ENCODE assay signal across 10 cellular contexts in the genomic region with DNA sequence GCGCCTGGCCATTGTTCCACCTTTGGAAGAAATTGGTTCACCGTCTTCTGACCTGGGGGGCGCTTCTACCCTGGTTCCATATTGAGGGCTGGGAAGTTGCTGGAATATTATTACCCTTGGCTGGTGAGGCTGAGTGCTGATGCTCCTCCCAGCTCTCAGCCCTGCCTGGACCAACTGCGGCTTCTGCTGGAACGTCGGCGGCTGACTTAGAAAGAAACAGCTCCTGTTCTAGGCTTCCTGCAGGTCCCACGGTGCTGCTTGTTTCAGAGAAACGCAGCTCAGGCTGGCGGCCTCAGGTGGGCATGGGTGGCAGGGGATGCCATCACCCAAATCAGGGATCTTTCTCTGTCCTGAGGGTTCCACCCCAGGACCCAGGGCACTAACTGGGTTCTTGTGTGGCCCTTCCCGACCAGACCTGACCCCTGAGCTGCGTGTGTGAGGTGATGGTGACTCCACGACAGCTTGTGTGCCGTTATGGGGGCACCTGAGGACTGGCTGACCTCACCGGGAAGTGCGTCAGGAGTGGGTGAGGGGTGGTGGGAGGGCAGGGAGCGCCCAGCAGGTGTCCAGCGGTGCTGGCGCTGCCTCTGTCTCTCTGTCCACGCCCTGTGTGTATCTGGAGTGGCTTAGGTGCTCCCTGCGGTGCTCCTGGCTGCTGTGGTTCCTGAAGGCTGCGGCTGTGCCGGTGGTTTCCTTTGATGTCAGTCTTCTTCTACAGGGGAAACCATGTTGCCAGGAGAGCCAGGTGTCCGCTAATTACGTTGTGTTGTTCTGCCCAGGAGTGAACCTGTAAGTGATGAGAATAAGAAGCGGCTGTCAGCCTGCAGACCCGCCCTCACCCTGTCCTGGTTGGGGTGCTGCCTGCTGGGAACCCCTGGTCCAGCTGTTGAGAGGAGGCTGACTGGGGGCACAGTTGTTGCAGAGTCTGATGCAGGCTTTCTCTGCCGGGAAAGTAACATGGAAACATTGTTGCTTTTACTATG. TPM values are rescaled to one million over a fixed set of nuclear protein-coding genes. Genes with fewer than 3 reads are reported as not detected.
DNase-seq lines count a peak whose midpoint lies in the region; TF ChIP-seq lines count a peak whose summit lies in the region.
"Had no signal": no experiment of that assay in that cellular context is flagged by ENCODE, and none has a peak within 500 bp of the region (broad histone marks: within the 10 kb centered on the region; RNA-seq: fewer than 3 reads in every experiment).

No MANE protein-coding gene starts in this region.

- H2AFZ ChIP-seq in PC-9: no peak overlapping the region

- TF ChIP-seq CTCF in ascending aorta (IDR thresholded peaks at IDR 0.05) (no peak), neural crest cell (conservative IDR thresholded peaks at IDR 0.05) (no peak), PC-9 (conservative IDR thresholded peaks at IDR 0.05) (no peak)

- H3K27me3 Mint-ChIP-seq in neural crest cell (ENCODE audit: low read depth): no peaks in the 10 kb centered on the region

- H3K4me2 ChIP-seq in BLaER1 treated with 17β-estradiol and CSF1 and Interleukin-3, amounts not matched to agents 10 nM and 100 nM: peak overlapping the region; percentile 96 to 100 (median 100)
- no peak overlapping the region for H3K4me2 ChIP-seq in PC-9

- H3K4me1 ChIP-seq in BLaER1 treated with 17β-estradiol and CSF1 and Interleukin-3, amounts not matched to agents 10 nM and 100 nM: peaks cover 82 to 99% (median 97%) of the 10 kb centered on the region in 10 experiments
- peaks cover 76 to 94% of the 10 kb centered on the region in 2 donors for H3K4me1 ChIP-seq in ascending aorta
- H3K4me1 ChIP-seq in PC-9 (replicated peaks; ENCODE audit: insufficient read depth): peaks cover 45% of the 10 kb centered on the region

- H3K4me3 Mint-ChIP-seq in neural crest cell: peak overlapping the region; percentile 57

- H3K79me2 ChIP-seq in PC-9 (ENCODE audit: low read depth): peaks cover 99% of the 10 kb centered on the region

- intact Hi-C loops in ascending aorta (cut with DNase I): loop anchor here (5.0 kb wide), 1 partner anchor 145 kb away; no protein-coding TSS in a partner anchor
- intact Hi-C loops in PC-9 (cut with micrococcal nuclease; ENCODE audit: unreplicated experiment): no loop called here

- H3K9me2 ChIP-seq in PC-9 (ENCODE audit: insufficient read depth): no peaks in the 10 kb centered on the region

- peak overlapping the region in 10 of 11 experiments; percentile 4 to 51 (median 30); a peak in 11 of 22 replicates for H3K9ac ChIP-seq in BLaER1 treated with 17β-estradiol and CSF1 and Interleukin-3, amounts not matched to agents 10 nM and 100 nM

- peaks cover 52% of the 10 kb centered on the region for H3K4me1 Mint-ChIP-seq in neural crest cell

- no peaks in the 10 kb centered on the region for H3K27me3 ChIP-seq in BLaER1 treated with 17β-estradiol and CSF1 and Interleukin-3, amounts not matched to agents 10 nM and 100 nM
- no peaks in the 10 kb centered on the region for H3K27me3 ChIP-seq in ascending aorta
- H3K27me3 ChIP-seq in PC-9 (ENCODE audit: insufficient read depth, low read depth): no peaks in the 10 kb centered on the region

- POLR2A ChIA-PET in PC-9 (lab: Charles Lee; ENCODE audit: unreplicated experiment): no interaction called here

- DNase-seq in NCI-H510A treated with DMSO at 0.1 percent for 48 hours (lab: John Stamatoyannopoulos, UW): peak; percentile 90
- no peak for DNase-seq in ascending aorta (ENCODE audit: low spot score in 2 of 2)
- DNase-seq in neural crest cell (ENCODE audit: low read depth, low spot score): no peak
- no peak for DNase-seq in cerebellar nuclear complex (lab: John Stamatoyannopoulos, UW)
- DNase-seq in DMS53 (lab: John Stamatoyannopoulos, UW): no peak
- no peak for DNase-seq in Kasumi-1 (lab: John Stamatoyannopoulos, UW)
- DNase-seq in PC-9: no peak
- DNase-seq: DMS 273 treated with DMSO at 0.1 percent for 48 hours, NCI-H446 treated with DMSO at 0.1 percent for 48 hours had no signal

- no peak overlapping the region for H3K4me3 ChIP-seq in BLaER1 treated with 17β-estradiol and CSF1 and Interleukin-3, amounts not matched to agents 10 nM and 100 nM
- peak overlapping the region; percentile 21 to 78 for H3K4me3 ChIP-seq in ascending aorta
- H3K4me3 ChIP-seq in PC-9: no peak overlapping the region

- H3K27ac Mint-ChIP-seq in neural crest cell (ENCODE audit: unreplicated experiment): no peak overlapping the region

- H3K27ac ChIP-seq in BLaER1 treated with 17β-estradiol and CSF1 and Interleukin-3, amounts not matched to agents 10 nM and 100 nM: peak overlapping the region in 8 of 11 experiments; percentile 22 to 97 (median 52); a peak in 13 of 22 replicates
- H3K27ac ChIP-seq in ascending aorta (peak overlapping the region; percentile 85 to 93), PC-9 (no peak overlapping the region)

- peaks cover 29% of the 10 kb centered on the region for H3F3A ChIP-seq in PC-9 (ENCODE audit: insufficient read depth, low read depth)

- H3K36me3 Mint-ChIP-seq in neural crest cell (ENCODE audit: low read depth): peaks cover 4% of the 10 kb centered on the region

- CTCF ChIA-PET in PC-9 (lab: Charles Lee): interaction anchor here (0.6 kb wide), 1 partner anchor 12 kb away, joined by 3 read pairs; no protein-coding TSS in a partner anchor

- no peaks in the 10 kb centered on the region for H3K9me3 Mint-ChIP-seq in neural crest cell

- H3K9me3 ChIP-seq in BLaER1 treated with 17β-estradiol and CSF1 and Interleukin-3, amounts not matched to agents 10 nM and 100 nM (replicated peaks in 1 of 11): no peaks in the 10 kb centered on the region
- H3K9me3 ChIP-seq in ascending aorta: no peaks in the 10 kb centered on the region
- H3K9me3 ChIP-seq in PC-9 (ENCODE audit: insufficient read depth, low read depth): no peaks in the 10 kb centered on the region

- peaks cover 94 to 100% (median 100%) of the 10 kb centered on the region in 11 experiments for H4K20me1 ChIP-seq in BLaER1 treated with 17β-estradiol and CSF1 and Interleukin-3, amounts not matched to agents 10 nM and 100 nM
- H4K20me1 ChIP-seq in PC-9 (ENCODE audit: insufficient read depth): peaks cover 92% of the 10 kb centered on the region

- peaks cover 5 to 72% (median 18%) of the 10 kb centered on the region in 11 experiments; a peak in 18 of 22 replicates for H3K36me3 ChIP-seq in BLaER1 treated with 17β-estradiol and CSF1 and Interleukin-3, amounts not matched to agents 10 nM and 100 nM
- peaks cover 0 to 4% of the 10 kb centered on the region in 2 donors for H3K36me3 ChIP-seq in ascending aorta
- 0 out of 2 replicates have a peak, but pooled peaks cover 4% of the 10 kb centered on the region for H3K36me3 ChIP-seq in PC-9 (ENCODE audit: low read depth)

- no TSS peak for BruUV-seq in PC-9 (replicated peaks; lab: Mats Ljungman, UMichigan)

RNA-seq across cellular contexts. Expression of gene SKI, which starts 8.9 kb away (rescaled TPM):
- total RNA-seq in ascending aorta (139 TPM), neural crest cell (58.9 and 62.0 TPM in 2 replicates), PC-9 (2021) (36.2 and 39.1 TPM in 2 replicates)

RNA-seq across cellular contexts. Expression of gene FAAP20, which starts 42.4 kb away (rescaled TPM):
- total RNA-seq in ascending aorta: 38.3 TPM
- 80.9 and 93.7 TPM in 2 replicates for total RNA-seq in neural crest cell
- 72.1 and 97.1 TPM in 2 replicates for total RNA-seq in PC-9 (2021)

Comparison
In these comparisons a context has a peak if more than half of its experiments do, and no peak if none do; other contexts are left out.
1. H3K4me3 ChIP-seq: peak in ascending aorta (2 of 2); none in BLaER1 treated with 17β-estradiol and CSF1 and Interleukin-3, amounts not matched to agents 10 nM and 100 nM (0 of 10) and PC-9 (single experiment).